In genomic region chr2:105176429-105176828, GRCh38 we compare ENCODE assay signal across 18 cellular contexts.
DNase-seq lines count a peak whose midpoint lies in the region; ATAC-seq and TF ChIP-seq lines count a peak whose summit lies in the region.
"Had no signal": no experiment of that assay in that cellular context is flagged by ENCODE, and none has a peak within 500 bp of the region (broad histone marks: within the 10 kb centered on the region; RNA-seq: fewer than 3 reads in every experiment).

No MANE protein-coding gene starts in this region.

- in situ Hi-C loops in Caki2 (cut with HindIII; ENCODE audit: low pct_unique_long_range_greater_than_20kb, low sequenced_read_pairs) = no loop called here

- H3K9ac ChIP-seq in H9 (ENCODE audit: extremely low read depth, insufficient read length, low read length) = no peak overlapping the region

- no CpG with 5 or more reads among the region's 10 CpGs for WGBS in H9 (ENCODE audit: extremely low coverage, insufficient read length, low lambda C conversion rate)

- H3K36me3 Mint-ChIP-seq in stimulated activated memory B cell treated with anti-CD40 and anti-IgM and Interleukin-4, amounts not matched to agents 10 μg/mL and 1 μg/mL and 100 μg/mL, for 72 hours = peaks cover 12% of the 10 kb centered on the region
- peaks cover 0 to 5% (median 4%) of the 10 kb centered on the region in 3 experiments; a peak in 1 of 7 replicates for H3K36me3 Mint-ChIP-seq in H9 (ENCODE audit: insufficient read depth in 1 of 3, low read depth in 3 of 3)

- H3K27ac Mint-ChIP-seq in stimulated activated memory B cell treated with anti-CD40 and anti-IgM and Interleukin-4, amounts not matched to agents 10 μg/mL and 1 μg/mL and 100 μg/mL, for 72 hours = peak overlapping the region; percentile 1
- H3K27ac Mint-ChIP-seq in H9 = no peak overlapping the region
- H3K27ac Mint-ChIP-seq: activated CD8-positive, alpha-beta T cell treated with anti-CD3 and anti-CD28 coated beads for 36 hours; activated naive CD4-positive, alpha-beta T cell treated with anti-CD3 and anti-CD28 coated beads for 36 hours; activated T-cell treated with anti-CD3 and anti-CD28 coated beads, Interleukin-2, amount 50 U/mL, for 24 hours had no signal

- H4K8ac ChIP-seq in H9 (replicated peaks; ENCODE audit: insufficient read length, low read depth, low read length) = no peak overlapping the region

- no peak overlapping the region for H3K56ac ChIP-seq in H9 (ENCODE audit: insufficient read length, low read depth, low read length)

- H2BK120ac ChIP-seq in H9 (ENCODE audit: low read depth, low read length, poor library complexity, severe bottlenecking) = no peak overlapping the region

- H3K4me2 ChIP-seq in H9 (ENCODE audit: insufficient read depth, insufficient read length, low read length) = no peak overlapping the region
- H3K4me2 ChIP-seq: PC-9 had no signal

- H3K18ac ChIP-seq in H9 (ENCODE audit: insufficient read length, low read depth, low read length) = no peak overlapping the region

- no peaks in the 10 kb centered on the region for H3K79me2 ChIP-seq in H9 (ENCODE audit: insufficient read depth, low read length)

- H3K4me1 Mint-ChIP-seq in stimulated activated memory B cell treated with anti-CD40 and anti-IgM and Interleukin-4, amounts not matched to agents 10 μg/mL and 1 μg/mL and 100 μg/mL, for 72 hours = peaks cover 64% of the 10 kb centered on the region
- peaks cover 32 to 39% of the 10 kb centered on the region in 2 experiments for H3K4me1 Mint-ChIP-seq in H9

- H3K4me3 Mint-ChIP-seq in stimulated activated memory B cell treated with anti-CD40 and anti-IgM and Interleukin-4, amounts not matched to agents 10 μg/mL and 1 μg/mL and 100 μg/mL, for 72 hours = peak overlapping the region; percentile 63
- no peak overlapping the region for H3K4me3 Mint-ChIP-seq in H9
- H3K4me3 Mint-ChIP-seq: activated CD8-positive, alpha-beta T cell treated with anti-CD3 and anti-CD28 coated beads for 36 hours; activated naive CD4-positive, alpha-beta T cell treated with anti-CD3 and anti-CD28 coated beads for 36 hours; activated T-cell treated with anti-CD3 and anti-CD28 coated beads, Interleukin-2, amount 50 U/mL, for 24 hours had no signal

- no peak overlapping the region for H3K4ac ChIP-seq in H9 (ENCODE audit: low read depth, low read length)

- peaks cover 2% of the 10 kb centered on the region; the same call in 1 of the 2 replicates for H3K4me1 ChIP-seq in H9 (ENCODE audit: insufficient read depth, low read length)

- DNase-seq in Caki2 (ENCODE audit: low read depth) (peak; percentile 64), LoVo (ENCODE audit: low spot score) (peak; percentile 28), kidney tubule cell (ENCODE audit: low spot score) (peak; percentile 49), H9 (no peak), NCI-H1694 (lab: John Stamatoyannopoulos, UW) (no peak)
- DNase-seq: activated CD4-positive, CD25-positive, alpha-beta regulatory T cell; activated CD8-positive, alpha-beta T cell treated with anti-CD3 and anti-CD28 coated beads for 36 hours; activated naive CD4-positive, alpha-beta T cell treated with anti-CD3 and anti-CD28 coated beads for 36 hours; activated T-cell treated with anti-CD3 and anti-CD28 coated beads, Interleukin-2, amount 50 U/mL, for 24 hours; anterior cingulate cortex; central memory CD4-positive, alpha-beta T cell; NCI-H187 treated with DMSO at 0.1 percent for 48 hours; NCI-H774; PC-9; SJCRH30; T-helper 2 cell had no signal

- no peak for TF ChIP-seq CTCF in H9 (conservative IDR thresholded peaks at IDR 0.05)

- H3K27ac ChIP-seq in H9 (ENCODE audit: insufficient read length, low read depth, low read length) = no peak overlapping the region
- H3K27ac ChIP-seq: PC-9, SJCRH30 had no signal

- no peak overlapping the region for H2AFZ ChIP-seq in H9 (ENCODE audit: low read length)
- H2AFZ ChIP-seq: PC-9 had no signal

- H3K27me3 Mint-ChIP-seq in stimulated activated memory B cell treated with anti-CD40 and anti-IgM and Interleukin-4, amounts not matched to agents 10 μg/mL and 1 μg/mL and 100 μg/mL, for 72 hours = no peaks in the 10 kb centered on the region
- H3K27me3 Mint-ChIP-seq in H9 (ENCODE audit: low read depth) = peaks cover 83% of the 10 kb centered on the region

- no peak overlapping the region for H2BK15ac ChIP-seq in H9 (ENCODE audit: low read depth, low read length)

- no peak overlapping the region for H2BK12ac ChIP-seq in H9 (ENCODE audit: insufficient read length, low read depth, low read length)

- H3K9me3 Mint-ChIP-seq in stimulated activated memory B cell treated with anti-CD40 and anti-IgM and Interleukin-4, amounts not matched to agents 10 μg/mL and 1 μg/mL and 100 μg/mL, for 72 hours = peaks cover 9% of the 10 kb centered on the region
- peaks cover 6% of the 10 kb centered on the region in 2 experiments for H3K9me3 Mint-ChIP-seq in H9
- H3K9me3 Mint-ChIP-seq: activated CD8-positive, alpha-beta T cell treated with anti-CD3 and anti-CD28 coated beads for 36 hours; activated naive CD4-positive, alpha-beta T cell treated with anti-CD3 and anti-CD28 coated beads for 36 hours; activated T-cell treated with anti-CD3 and anti-CD28 coated beads, Interleukin-2, amount 50 U/mL, for 24 hours had no signal

- H3K27me3 ChIP-seq in H9 (ENCODE audit: insufficient read depth, low read length) = no peaks in the 10 kb centered on the region; the same call in 1 of the 2 replicates
- H3K27me3 ChIP-seq: SJCRH30 had no signal

- H3T11ph ChIP-seq in H9 (ENCODE audit: low read length) = no peak overlapping the region

- H3K79me1 ChIP-seq in H9 (ENCODE audit: insufficient read depth, low read depth, low read length, poor library complexity, severe bottlenecking) = no peaks in the 10 kb centered on the region

- no peak overlapping the region for H4K5ac ChIP-seq in H9 (ENCODE audit: insufficient read length, low read depth, low read length)

- no peak overlapping the region for H2BK20ac ChIP-seq in H9 (ENCODE audit: low read depth, low read length, poor library complexity, severe bottlenecking)

- no peak overlapping the region for H2BK5ac ChIP-seq in H9 (ENCODE audit: insufficient read length, low read length)

- ATAC-seq in stimulated activated memory B cell treated with anti-CD40 and anti-IgM and Interleukin-4, amounts not matched to agents 10 μg/mL and 1 μg/mL and 100 μg/mL, for 72 hours = peak; percentile 89
- ATAC-seq in HG03342 (IDR thresholded peaks at IDR 0.05; ENCODE audit: unreplicated experiment) = no peak
- ATAC-seq: activated CD8-positive, alpha-beta T cell treated with anti-CD3 and anti-CD28 coated beads for 36 hours had no signal

- no peak overlapping the region for H3K23ac ChIP-seq in H9 (ENCODE audit: insufficient read length, low read depth, low read length)

- no peaks in the 10 kb centered on the region for H4K20me1 ChIP-seq in H9 (ENCODE audit: control insufficient read depth, insufficient read depth, insufficient read length)

- no peaks in the 10 kb centered on the region for H3K9me3 ChIP-seq in H9 (ENCODE audit: control insufficient read depth, low read depth, low read length)

- no peak overlapping the region for H4K91ac ChIP-seq in H9 (ENCODE audit: insufficient read length, low read depth, low read length)

- H2AK5ac ChIP-seq in H9 (ENCODE audit: insufficient read length, low read length) = no peak overlapping the region

- H3K14ac ChIP-seq in H9 (ENCODE audit: insufficient read depth, low read length) = no peak overlapping the region

- H3K23me2 ChIP-seq in H9 (ENCODE audit: insufficient read length, low read depth, low read length, poor library complexity, severe bottlenecking) = no peaks in the 10 kb centered on the region

Comparison
In these comparisons a context has a peak if more than half of its experiments do, and no peak if none do; other contexts are left out.
1. DNase-seq: peak in Caki2 (single experiment), LoVo (single experiment) and kidney tubule cell (single experiment); none in H9 (single experiment) and NCI-H1694 (single experiment).